Comparison of ENCODE assay signal across 13 cellular contexts in the genomic region with DNA sequence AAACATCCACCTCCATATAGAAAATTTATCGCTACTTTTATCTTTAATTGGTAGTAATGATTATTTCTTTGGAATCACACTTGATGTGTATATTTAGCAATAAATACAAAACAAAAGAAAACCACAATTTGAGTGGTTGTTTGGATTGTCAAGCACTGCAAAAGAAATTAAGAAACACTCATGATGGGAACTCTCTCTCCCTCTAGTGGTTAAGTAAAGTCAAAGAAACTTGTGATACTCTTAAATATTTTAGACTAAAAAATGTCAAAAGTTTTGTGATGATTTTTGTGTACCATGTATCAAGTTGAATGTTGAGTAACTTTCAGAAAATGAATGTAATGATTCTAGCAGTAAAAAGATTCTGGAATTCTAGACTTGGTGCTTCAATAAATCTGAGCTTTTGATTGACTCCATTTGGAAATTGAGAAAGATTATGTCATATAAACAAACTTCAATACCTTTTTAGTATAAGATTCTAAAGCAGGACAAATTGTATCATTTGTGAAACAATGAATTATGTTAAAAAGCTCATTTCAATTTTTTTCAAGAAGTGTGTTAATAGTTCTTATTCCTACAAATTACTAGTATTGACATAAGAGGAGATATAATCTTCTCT. TPM values are rescaled to one million over a fixed set of nuclear protein-coding genes. Genes with fewer than 3 reads are reported as not detected.
DNase-seq lines count a peak whose midpoint lies in the region; ATAC-seq, FAIRE-seq and TF ChIP-seq lines count a peak whose summit lies in the region.
"Had no signal": no experiment of that assay in that cellular context is flagged by ENCODE, and none has a peak within 500 bp of the region (broad histone marks: within the 10 kb centered on the region; RNA-seq: fewer than 3 reads in every experiment).

No MANE protein-coding gene starts in this region.

- in situ Hi-C loops in HepG2 (cut with HindIII; ENCODE audit: extremely low pct_ligation_motif_present, low pct_unique_long_range_greater_than_20kb): no loop called here

- TF ChIP-seq RAD21 in liver (IDR thresholded peaks at IDR 0.05) (peak; percentile 46 to 66), HepG2 (CRISPR knock-in tag; IDR thresholded peaks at IDR 0.05) (no peak)

- CTCF ChIA-PET in HepG2 (lab: Yijun Ruan, JAX; ENCODE audit: low intra/inter-chr PET ratio, low total read pairs): interaction anchor here (1.5 kb wide), 1 partner anchor 254 kb away, joined by 3 read pairs; no protein-coding TSS in a partner anchor
- CTCF ChIA-PET in T-cell (lab: Charles Lee): no interaction called here

- H3K4me1 ChIP-seq in liver (ENCODE audit: control insufficient read depth in 4 of 4, insufficient read depth in 4 of 4, low read length in 3 of 4): no peaks in the 10 kb centered on the region
- H3K4me1 ChIP-seq in HepG2 (ENCODE audit: insufficient read depth, low read length): no peaks in the 10 kb centered on the region
- H3K4me1 ChIP-seq in OCI-LY1 (ENCODE audit: insufficient read depth, low read length, severe bottlenecking): no peaks in the 10 kb centered on the region
- no peaks in the 10 kb centered on the region for H3K4me1 ChIP-seq in Karpas-422 (ENCODE audit: low read length)
- H3K4me1 ChIP-seq: suprapubic skin had no signal

- FAIRE-seq in HepG2 (lab: Jason Lieb, UNC): no peak

- TF ChIP-seq EP300 in HepG2 (IDR thresholded peaks at IDR 0.05; ENCODE audit: low read depth in 2 of 2, low read length in 2 of 2) (no peak), HepG2 (CRISPR knock-in tag; IDR thresholded peaks at IDR 0.05; ENCODE audit: borderline replicate concordance) (no peak)

- H3K4me3 ChIP-seq in liver (ENCODE audit: low read depth in 1 of 3, low read length in 3 of 3): no peak overlapping the region
- no peak overlapping the region for H3K4me3 ChIP-seq in HepG2 (replicated peaks in 1 of 3; ENCODE audit: insufficient read depth in 1 of 3, low read depth in 2 of 3, low read length in 3 of 3)
- no peak overlapping the region for H3K4me3 ChIP-seq in OCI-LY1 (ENCODE audit: low read depth, low read length, poor library complexity, severe bottlenecking)
- H3K4me3 ChIP-seq in fibroblast of mammary gland (ENCODE audit: control insufficient read depth, low read depth, low read length): no peak overlapping the region
- H3K4me3 ChIP-seq in Karpas-422 (ENCODE audit: low read length): no peak overlapping the region
- H3K4me3 ChIP-seq: suprapubic skin had no signal

- H2AFZ ChIP-seq in HepG2 (ENCODE audit: low read length) (no peak overlapping the region), OCI-LY1 (ENCODE audit: low read length) (no peak overlapping the region), Karpas-422 (ENCODE audit: low read length) (no peak overlapping the region)

- H3K27me3 ChIP-seq in liver (ENCODE audit: control insufficient read depth in 4 of 4, insufficient read depth in 4 of 4, low read length in 3 of 4) (no peaks in the 10 kb centered on the region), HepG2 (ENCODE audit: control insufficient read depth in 1 of 2, insufficient read depth in 2 of 2, low read length in 2 of 2) (no peaks in the 10 kb centered on the region), OCI-LY1 (ENCODE audit: insufficient read depth, low read length) (no peaks in the 10 kb centered on the region), Karpas-422 (ENCODE audit: low read length) (no peaks in the 10 kb centered on the region)
- H3K27me3 ChIP-seq: suprapubic skin had no signal

- TF ChIP-seq POLR2A in HepG2 (IDR thresholded peaks at IDR 0.05; ENCODE audit: insufficient read depth in 1 of 2, low read depth in 2 of 2, low read length in 2 of 2): no peak

- H3K9me2 ChIP-seq in OCI-LY1 (ENCODE audit: low read depth, low read length): no peaks in the 10 kb centered on the region
- H3K9me2 ChIP-seq in Karpas-422 (replicated peaks; ENCODE audit: insufficient read depth, low read length): no peaks in the 10 kb centered on the region

- H3K36me3 Mint-ChIP-seq in T-cell: no peaks in the 10 kb centered on the region
- H3K36me3 Mint-ChIP-seq in T-helper 2 cell treated with Interferon-gamma antibody and Interleukin-4, amounts not matched to agents 5 μg/mL and 100 μg/mL, for 36 hours (ENCODE audit: low read depth): no peaks in the 10 kb centered on the region
- H3K36me3 Mint-ChIP-seq: activated naive CD4-positive, alpha-beta T cell treated with anti-CD3 and anti-CD28 coated beads, Interleukin-2, amount 50 U/mL, for 24 hours; IgD-negative memory B cell had no signal

- POLR2A ChIA-PET in HepG2 (lab: Yijun Ruan, JAX) (no interaction called here), T-cell (lab: Charles Lee) (no interaction called here)

- no peak overlapping the region for H3K27ac Mint-ChIP-seq in T-cell
- H3K27ac Mint-ChIP-seq in T-helper 2 cell treated with Interferon-gamma antibody and Interleukin-4, amounts not matched to agents 5 μg/mL and 100 μg/mL, for 36 hours: no peak overlapping the region
- H3K27ac Mint-ChIP-seq: activated naive CD4-positive, alpha-beta T cell treated with anti-CD3 and anti-CD28 coated beads, Interleukin-2, amount 50 U/mL, for 24 hours; IgD-negative memory B cell had no signal

- H3K4me1 Mint-ChIP-seq in T-cell: no peaks in the 10 kb centered on the region
- H3K4me1 Mint-ChIP-seq in T-helper 2 cell treated with Interferon-gamma antibody and Interleukin-4, amounts not matched to agents 5 μg/mL and 100 μg/mL, for 36 hours (ENCODE audit: low read depth): no peaks in the 10 kb centered on the region
- H3K4me1 Mint-ChIP-seq: activated naive CD4-positive, alpha-beta T cell treated with anti-CD3 and anti-CD28 coated beads, Interleukin-2, amount 50 U/mL, for 24 hours; IgD-negative memory B cell had no signal

- H3K4me2 ChIP-seq in HepG2 (ENCODE audit: low read depth, low read length) (no peak overlapping the region), OCI-LY1 (ENCODE audit: low read length) (no peak overlapping the region), Karpas-422 (ENCODE audit: low read depth, low read length, poor library complexity, severe bottlenecking) (no peak overlapping the region)

- peaks cover 8 to 19% (median 10%) of the 10 kb centered on the region in 3 donors for H3K9me3 Mint-ChIP-seq in T-cell
- peaks cover 4% of the 10 kb centered on the region for H3K9me3 Mint-ChIP-seq in T-helper 2 cell treated with Interferon-gamma antibody and Interleukin-4, amounts not matched to agents 5 μg/mL and 100 μg/mL, for 36 hours

- DNase-seq in HepG2 (ENCODE audit: low spot score) (no peak), fibroblast of mammary gland (ENCODE audit: low read depth) (peak; percentile 63), T-cell (no peak), Karpas-422 (no peak)
- DNase-seq in T-helper 2 cell treated with Interferon-gamma antibody and Interleukin-4, amounts not matched to agents 5 μg/mL and 100 μg/mL, for 36 hours (ENCODE audit: low spot score): no peak
- DNase-seq: NK-92 treated with Interleukin-12 subunit alpha and Interleukin-12 subunit beta, amount 100 ng/mL, for 24 hours had no signal

- BruUV-seq in HepG2 (replicated peaks; lab: Mats Ljungman, UMichigan): no TSS peak

- intact Hi-C loops in HepG2 (cut with micrococcal nuclease; ENCODE audit: unreplicated experiment): no loop called here

- H3K36me3 ChIP-seq in liver (ENCODE audit: control insufficient read depth in 4 of 4, insufficient read depth in 3 of 4, low read depth in 1 of 4, low read length in 3 of 4): no peaks in the 10 kb centered on the region
- no peaks in the 10 kb centered on the region for H3K36me3 ChIP-seq in HepG2 (replicated peaks in 1 of 2; ENCODE audit: control insufficient read depth in 1 of 2, insufficient read depth in 2 of 2, low read length in 2 of 2)
- H3K36me3 ChIP-seq in OCI-LY1 (ENCODE audit: insufficient read depth, low read length): no peaks in the 10 kb centered on the region
- no peaks in the 10 kb centered on the region for H3K36me3 ChIP-seq in Karpas-422 (ENCODE audit: insufficient read depth, low read length)
- H3K36me3 ChIP-seq: suprapubic skin had no signal

- ATAC-seq in HepG2: no peak
- ATAC-seq in T-cell (replicated peaks in 1 of 4): no peak
- ATAC-seq in GM19035 (IDR thresholded peaks at IDR 0.05; ENCODE audit: unreplicated experiment): no peak
- ATAC-seq: esophagus mucosa had no signal

- no peaks in the 10 kb centered on the region for H3F3A ChIP-seq in OCI-LY1 (ENCODE audit: insufficient read depth, low read length)

- H3K9ac ChIP-seq in liver (ENCODE audit: low read depth in 1 of 2, low read length in 2 of 2): no peak overlapping the region
- H3K9ac ChIP-seq in HepG2 (ENCODE audit: insufficient read depth, low read depth, low read length): no peak overlapping the region
- no peak overlapping the region for H3K9ac ChIP-seq in OCI-LY1 (ENCODE audit: low read length)
- H3K9ac ChIP-seq in Karpas-422 (ENCODE audit: low read length): no peak overlapping the region

- H3K79me2 ChIP-seq in HepG2 (ENCODE audit: insufficient read depth, low read length): no peaks in the 10 kb centered on the region
- no peaks in the 10 kb centered on the region for H3K79me2 ChIP-seq in OCI-LY1 (ENCODE audit: insufficient read depth, low read length)
- no peaks in the 10 kb centered on the region for H3K79me2 ChIP-seq in Karpas-422 (ENCODE audit: low read length)

- no peaks in the 10 kb centered on the region for H4K20me1 ChIP-seq in HepG2 (ENCODE audit: insufficient read depth, low read length)
- no peaks in the 10 kb centered on the region for H4K20me1 ChIP-seq in OCI-LY1 (ENCODE audit: insufficient read depth, low read length)
- H4K20me1 ChIP-seq in Karpas-422 (ENCODE audit: insufficient read depth, low read depth, low read length): no peaks in the 10 kb centered on the region

- H3K9me3 ChIP-seq in liver (ENCODE audit: control insufficient read depth in 4 of 4, low read length in 3 of 4) (no peaks in the 10 kb centered on the region), HepG2 (ENCODE audit: low read length) (no peaks in the 10 kb centered on the region), OCI-LY1 (ENCODE audit: low read length) (no peaks in the 10 kb centered on the region), Karpas-422 (ENCODE audit: low read length) (no peaks in the 10 kb centered on the region)
- H3K9me3 ChIP-seq: suprapubic skin had no signal

- WGBS in liver: 31% methylated on average over 1 of the region's 1 CpG
- WGBS in HepG2 (ENCODE audit: low lambda C conversion rate): 0% methylated on average over 1 of the region's 1 CpG

- TF ChIP-seq CTCF in liver (IDR thresholded peaks at IDR 0.05; ENCODE audit: low read depth, low read length, missing input control) (peak; percentile 16), HepG2 (CRISPR knock-in tag; IDR thresholded peaks at IDR 0.05) (no peak), OCI-LY1 (IDR thresholded peaks at IDR 0.05; ENCODE audit: low read length) (peak; percentile 56), fibroblast of mammary gland (conservative IDR thresholded peaks at IDR 0.05; ENCODE audit: control insufficient read depth, insufficient read depth, low read depth, low read length) (peak; percentile 63)

- no peak overlapping the region for H3K27ac ChIP-seq in liver (ENCODE audit: low read depth in 1 of 2, low read length in 2 of 2)
- H3K27ac ChIP-seq in HepG2 (ENCODE audit: extremely low read length, insufficient read depth, low read length): no peak overlapping the region
- no peak overlapping the region for H3K27ac ChIP-seq in OCI-LY1 (ENCODE audit: low read depth, low read length, poor library complexity, severe bottlenecking)
- no peak overlapping the region for H3K27ac ChIP-seq in Karpas-422 (ENCODE audit: low read length)
- H3K27ac ChIP-seq: suprapubic skin had no signal

- no peaks in the 10 kb centered on the region for H3K27me3 Mint-ChIP-seq in T-cell
- H3K27me3 Mint-ChIP-seq in T-helper 2 cell treated with Interferon-gamma antibody and Interleukin-4, amounts not matched to agents 5 μg/mL and 100 μg/mL, for 36 hours (ENCODE audit: low read depth): no peaks in the 10 kb centered on the region
- H3K27me3 Mint-ChIP-seq: activated naive CD4-positive, alpha-beta T cell treated with anti-CD3 and anti-CD28 coated beads, Interleukin-2, amount 50 U/mL, for 24 hours; IgD-negative memory B cell had no signal

- no peak overlapping the region for H3K4me3 Mint-ChIP-seq in T-cell
- H3K4me3 Mint-ChIP-seq in T-helper 2 cell treated with Interferon-gamma antibody and Interleukin-4, amounts not matched to agents 5 μg/mL and 100 μg/mL, for 36 hours: no peak overlapping the region
- H3K4me3 Mint-ChIP-seq: activated naive CD4-positive, alpha-beta T cell treated with anti-CD3 and anti-CD28 coated beads, Interleukin-2, amount 50 U/mL, for 24 hours; IgD-negative memory B cell had no signal

RNA-seq across cellular contexts. Expression of a gene that starts 20.8 kb away (rescaled TPM):
- total RNA-seq in liver (not detected), HepG2 (2016; rRNA removed; fragmentation: Illumina TruSeq; extraction: Trizol) (2.8 and 4.5 TPM in 2 replicates), T-cell (not detected)
- polyA plus RNA-seq in liver (not detected), HepG2 (2011; rRNA removed) (18.0 and 21.6 TPM in 2 replicates)
- total RNA-seq in HepG2 (2016; cell fraction: cytosol; rRNA removed; fragmentation: Illumina TruSeq; extraction: Trizol; ENCODE audit: low read depth): 0.10 and 0.62 TPM in 2 replicates
- total RNA-seq in HepG2 (2016; cell fraction: insoluble cytoplasmic fraction; rRNA removed; fragmentation: Illumina TruSeq; extraction: Trizol): 2.2 and 4.0 TPM in 2 replicates
- 1.0 and 1.1 TPM in 2 replicates for total RNA-seq in HepG2 (2016; cell fraction: membrane; rRNA removed; fragmentation: Illumina TruSeq; extraction: Trizol)
- 13.5 and 15.1 TPM in 2 replicates for total RNA-seq in HepG2 (2016; cell fraction: nucleus; rRNA removed; fragmentation: Illumina TruSeq; extraction: Trizol)
- 1.7 and 3.5 TPM in 2 replicates for polyA plus RNA-seq in HepG2 (2011; cell fraction: cytosol; rRNA removed)
- polyA plus RNA-seq in HepG2 (2011; cell fraction: nucleus; rRNA removed): 42.9 and 67.4 TPM in 2 replicates
- 8.5 and 8.7 TPM in 2 replicates for polyA plus RNA-seq in HepG2 (2012)
- 0.40 and 0.41 TPM in 2 replicates for polyA plus RNA-seq in HepG2 (2016; cell fraction: cytosol; fragmentation: Illumina TruSeq; extraction: Trizol; ENCODE audit: low read depth)
- 4.4 and 5.0 TPM in 2 replicates for polyA plus RNA-seq in HepG2 (2016; cell fraction: insoluble cytoplasmic fraction; fragmentation: Illumina TruSeq; extraction: Trizol; ENCODE audit: low read depth)
- 0.95 and 1.2 TPM in 2 replicates for polyA plus RNA-seq in HepG2 (2016; cell fraction: membrane; fragmentation: Illumina TruSeq; extraction: Trizol; ENCODE audit: low read depth)
- 48.3 and 53.6 TPM in 2 replicates for polyA plus RNA-seq in HepG2 (2016; cell fraction: nucleus; fragmentation: Illumina TruSeq; extraction: Trizol; ENCODE audit: insufficient read depth, low read depth)
- 3.2 TPM in 1 of 2 replicates, not detected in the other for polyA minus RNA-seq in HepG2 (2011; rRNA and poly(A)+ RNA removed; ENCODE audit: low replicate concordance)
- 1.2 and 1.8 TPM in 2 replicates for polyA minus RNA-seq in HepG2 (2011; cell fraction: cytosol; rRNA and poly(A)+ RNA removed)
- 19.6 and 26.0 TPM in 2 replicates for polyA minus RNA-seq in HepG2 (2011; cell fraction: nucleus; rRNA and poly(A)+ RNA removed)
- not detected in 2 replicates for total RNA-seq in Karpas-422 (2014; rRNA removed; shearing (Covaris generic); ENCODE audit: low replicate concordance)
- polyA plus RNA-seq: IgD-negative memory B cell had no signal
